ENCODE assay signal across 9 cellular contexts in the genomic region with DNA sequence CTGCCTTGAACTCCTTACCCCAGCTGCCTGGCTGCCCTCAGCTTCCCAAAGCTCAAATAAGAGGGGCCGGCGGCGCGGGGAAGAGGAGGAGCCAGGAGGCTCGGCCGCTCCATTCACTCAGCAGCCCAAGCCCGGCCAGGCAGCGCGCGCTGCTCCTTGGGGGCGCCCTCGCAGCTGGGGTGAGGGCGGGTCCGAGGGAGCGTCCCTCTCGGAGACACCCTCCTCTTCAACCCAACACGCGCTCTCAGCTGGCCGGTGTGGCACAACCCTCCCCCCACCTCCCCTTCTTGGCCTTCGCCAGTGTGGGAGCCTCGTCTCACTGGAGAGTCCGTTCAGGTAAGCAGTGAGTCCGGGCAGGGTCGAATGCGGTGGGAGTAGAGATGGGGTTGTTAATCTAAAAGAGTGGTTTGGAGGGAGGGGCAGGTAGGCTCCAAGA. TPM values are rescaled to one million over a fixed set of nuclear protein-coding genes. Genes with fewer than 3 reads are reported as not detected.
DNase-seq lines count a peak whose midpoint lies in the region; ATAC-seq, FAIRE-seq and TF ChIP-seq lines count a peak whose summit lies in the region.
"Had no signal": no experiment of that assay in that cellular context is flagged by ENCODE, and none has a peak within 500 bp of the region (broad histone marks: within the 10 kb centered on the region; RNA-seq: fewer than 3 reads in every experiment).

A gene (minus strand): TSS at position 29 of the 436 bp plus-strand sequence.

- peak within 1 kb of the TSS; percentile 3 for H3K9ac ChIP-seq in neuronal stem cell (ENCODE audit: low read depth, low read length, poor library complexity)

- peak; percentile 84 for DNase-seq in Daoy (ENCODE audit: low read depth)
- DNase-seq in NCI-H2171 treated with DMSO at 0.1 percent for 48 hours (lab: John Stamatoyannopoulos, UW), result peak; percentile 55
- DNase-seq in neuronal stem cell (ENCODE audit: low spot score), result no peak
- no peak for DNase-seq in brain microvascular endothelial cell
- DNase-seq in activated CD4-positive, CD25-positive, alpha-beta regulatory T cell (lab: John Stamatoyannopoulos, UW), result no peak

- no peak within 1 kb of the TSS for H3K4ac ChIP-seq in neuronal stem cell (ENCODE audit: low read length)

- H3K14ac ChIP-seq in neuronal stem cell (ENCODE audit: low read length), result no peak within 1 kb of the TSS

- H4K91ac ChIP-seq in neuronal stem cell (ENCODE audit: low read depth, low read length, poor library complexity), result no peak within 1 kb of the TSS

- H3K36me3 ChIP-seq in neuronal stem cell (replicated peaks in 1 of 2; ENCODE audit: control insufficient read depth in 2 of 2, insufficient read depth in 2 of 2, low read length in 2 of 2) (no peaks in the 10 kb centered on the region), brain microvascular endothelial cell (replicated peaks) (no peaks in the 10 kb centered on the region)

- peaks cover 2 to 8% of the 10 kb centered on the region in 2 donors for H3K9me3 ChIP-seq in neuronal stem cell (replicated peaks in 1 of 2; ENCODE audit: control insufficient read depth in 2 of 2, insufficient read depth in 1 of 2, low read depth in 1 of 2, low read length in 2 of 2)

- no peak within 1 kb of the TSS for H4K8ac ChIP-seq in neuronal stem cell (ENCODE audit: low read depth, low read length)

- WGBS in neuronal stem cell (ENCODE audit: extremely low coverage in 2 of 2, insufficient read length in 2 of 2, insufficient replicate concordance in 1 of 2), 2 donors, result no CpG with 5 or more reads among the region's 25 CpGs

- no peak for TF ChIP-seq CTCF in brain microvascular endothelial cell (IDR thresholded peaks at IDR 0.05; ENCODE audit: low read depth, low read length, missing control alignments)

- H2AK5ac ChIP-seq in neuronal stem cell (ENCODE audit: low read depth, low read length), result no peak within 1 kb of the TSS

- peak within 1 kb of the TSS; percentile 53 for H2AFZ ChIP-seq in neuronal stem cell (ENCODE audit: low read length)

- no peak within 1 kb of the TSS for H2BK120ac ChIP-seq in neuronal stem cell (ENCODE audit: low read depth, low read length)

- H3K27me3 ChIP-seq in neuronal stem cell (ENCODE audit: control insufficient read depth in 3 of 3, insufficient read depth in 3 of 3, low read depth in 1 of 3, low read length in 3 of 3) (peaks cover 83 to 99% (median 95%) of the 10 kb centered on the region in 3 experiments), brain microvascular endothelial cell (replicated peaks) (peaks cover 95% of the 10 kb centered on the region)

- H2BK5ac ChIP-seq in neuronal stem cell (ENCODE audit: low read length), result no peak within 1 kb of the TSS

- H3K4me3 ChIP-seq in neuronal stem cell (ENCODE audit: low read length in 2 of 2), result no peak within 1 kb of the TSS
- no peak within 1 kb of the TSS for H3K4me3 ChIP-seq in brain microvascular endothelial cell (ENCODE audit: low read depth, low read length)

- FAIRE-seq in endometrium (lab: Jason Lieb, UNC), result peak; percentile 31

- peak within 1 kb of the TSS; percentile 48 for H3K4me2 ChIP-seq in neuronal stem cell (ENCODE audit: insufficient read depth, low read length, poor library complexity, severe bottlenecking)

- no peak within 1 kb of the TSS for H2BK12ac ChIP-seq in neuronal stem cell (ENCODE audit: low read length)

- in situ Hi-C loops in brain microvascular endothelial cell (cut with HindIII; ENCODE audit: low pct_ligation_motif_present, low sequenced_read_pairs), result loop anchor here (10.0 kb wide), 1 partner anchor 611 kb away; no protein-coding TSS in a partner anchor

- no peak for ATAC-seq in HG03521 (IDR thresholded peaks at IDR 0.05; ENCODE audit: unreplicated experiment)
- ATAC-seq in GM21381 (IDR thresholded peaks at IDR 0.05; ENCODE audit: unreplicated experiment), result no peak

- no peak within 1 kb of the TSS for H2BK15ac ChIP-seq in neuronal stem cell (ENCODE audit: low read length)

- no peaks in the 10 kb centered on the region for H3K79me1 ChIP-seq in neuronal stem cell (ENCODE audit: low read depth, low read length)

- H3K27ac ChIP-seq in neuronal stem cell (replicated peaks; ENCODE audit: low read length), result no peak within 1 kb of the TSS
- H3K27ac ChIP-seq in brain microvascular endothelial cell, result no peak within 1 kb of the TSS

- H3K18ac ChIP-seq in neuronal stem cell (ENCODE audit: low read length), result peak within 1 kb of the TSS; percentile 81

- peak within 1 kb of the TSS; percentile 86 for H3K23ac ChIP-seq in neuronal stem cell (ENCODE audit: low read depth, low read length, poor library complexity)

- H3K4me1 ChIP-seq in neuronal stem cell (ENCODE audit: control insufficient read depth in 2 of 2, insufficient read depth in 1 of 2, low read depth in 1 of 2, low read length in 2 of 2), result peaks cover 0 to 8% of the 10 kb centered on the region in 2 donors

RNA-seq across cellular contexts. Expression of the gene that starts here (rescaled TPM):
- 8.0 and 10.7 TPM in 2 replicates for total RNA-seq in Daoy (2014; rRNA removed; shearing (Covaris generic))
- polyA plus RNA-seq in neuronal stem cell (2013, experiment 1 of 2), result not detected
- not detected for polyA plus RNA-seq in neuronal stem cell (2013, experiment 2 of 2)
- total RNA-seq: temporal lobe had no signal

Comparison
In these comparisons a context has a peak if more than half of its experiments do, and no peak if none do; other contexts are left out.
1. DNase-seq: peak in Daoy (single experiment) and NCI-H2171 treated with DMSO at 0.1 percent for 48 hours (single experiment); none in neuronal stem cell (single experiment), brain microvascular endothelial cell (single experiment) and activated CD4-positive, CD25-positive, alpha-beta regulatory T cell (0 of 4).